ENCODE assay signal across 8 cellular contexts in the genomic region with DNA sequence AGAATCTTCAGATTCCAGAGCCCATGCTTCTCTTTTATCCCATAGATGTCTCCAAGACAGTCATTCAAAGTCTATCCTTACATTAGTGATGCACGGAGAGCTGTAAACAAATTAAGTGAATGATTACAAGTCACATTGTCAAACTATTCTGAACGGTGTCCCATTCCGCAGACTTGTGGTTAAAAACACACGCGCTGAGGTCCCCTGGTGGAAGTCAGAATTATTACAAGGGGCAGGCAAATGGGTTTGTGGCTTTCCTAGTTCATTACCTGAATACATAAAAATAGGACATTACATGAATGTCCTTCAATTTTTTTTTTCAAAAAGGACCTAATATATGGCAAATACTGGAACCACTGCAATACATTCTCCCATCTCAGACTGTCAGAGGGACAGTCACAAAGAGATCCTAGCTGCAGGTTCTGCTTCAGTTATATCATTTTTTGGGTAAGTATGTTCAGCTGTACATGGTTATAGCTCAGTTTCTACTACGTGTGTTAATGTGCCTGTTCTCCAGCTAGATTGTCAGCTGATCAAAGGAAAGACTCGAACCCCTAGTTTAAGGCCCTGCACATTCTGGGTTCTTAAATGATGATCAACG. TPM values are rescaled to one million over a fixed set of nuclear protein-coding genes. Genes with fewer than 3 reads are reported as not detected.
DNase-seq lines count a peak whose midpoint lies in the region; ATAC-seq and TF ChIP-seq lines count a peak whose summit lies in the region.

No MANE protein-coding gene starts in this region.

- H3K9me3 Mint-ChIP-seq in activated naive CD4-positive, alpha-beta T cell treated with anti-CD3 and anti-CD28 coated beads, Interleukin-2, amount 50 U/mL, for 72 hours: no peaks in the 10 kb centered on the region

- H3K9me3 ChIP-seq in PC-3 (ENCODE audit: low read length) (no peaks in the 10 kb centered on the region), heart right ventricle (no peaks in the 10 kb centered on the region)

- BruUV-seq in PC-3 (replicated peaks; lab: Mats Ljungman, UMichigan): no TSS peak

- DNase-seq in DMS153 treated with DMSO at 0.1 percent for 48 hours (lab: John Stamatoyannopoulos, UW; ENCODE audit: unreplicated experiment) (peak; percentile 59), HPDE6-E6E7 (ENCODE audit: extremely low spot score) (peak; percentile 49), PC-3 (peak; percentile 78), heart right ventricle (peak in 1 of 2 donors; percentile 51), retina (peak; percentile 78)
- DNase-seq in activated naive CD4-positive, alpha-beta T cell treated with anti-CD3 and anti-CD28 coated beads, Interleukin-2, amount 50 U/mL, for 72 hours (ENCODE audit: low spot score in 2 of 2): peak in 1 of 2 donors; percentile 55

- H3K27me3 ChIP-seq in PC-3 (ENCODE audit: low read length) (no peaks in the 10 kb centered on the region), heart right ventricle (peaks cover 0 to 24% (median 10%) of the 10 kb centered on the region in 7 donors)

- no peaks in the 10 kb centered on the region for H4K20me1 ChIP-seq in PC-3 (ENCODE audit: low read length)

- H3K36me3 ChIP-seq in PC-3 (ENCODE audit: low read depth, low read length) (no peaks in the 10 kb centered on the region), heart right ventricle (no peaks in the 10 kb centered on the region)

- no peaks in the 10 kb centered on the region for H3K9me2 ChIP-seq in PC-3 (replicated peaks; ENCODE audit: low read length)

- no peaks in the 10 kb centered on the region for H3K36me3 Mint-ChIP-seq in activated naive CD4-positive, alpha-beta T cell treated with anti-CD3 and anti-CD28 coated beads, Interleukin-2, amount 50 U/mL, for 72 hours

- POLR2A ChIA-PET in PC-3 (lab: Charles Lee; ENCODE audit: unreplicated experiment): interaction anchor here (0.7 kb wide), 1 partner anchor 185 kb away, joined by 7 read pairs; no protein-coding TSS in a partner anchor

- H3K9ac ChIP-seq in PC-3 (ENCODE audit: low read length): no peak overlapping the region

- H3K27ac ChIP-seq in PC-3 (ENCODE audit: low read length): no peak overlapping the region
- H3K27ac ChIP-seq in heart right ventricle: peak overlapping the region in 1 of 10 donors; percentile 19

- peak overlapping the region; percentile 52 for H3K4me2 ChIP-seq in PC-3 (ENCODE audit: low read length)

- H3K79me2 ChIP-seq in PC-3 (ENCODE audit: low read length): no peaks in the 10 kb centered on the region

- H3K4me1 ChIP-seq in PC-3 (ENCODE audit: insufficient read depth, low read length): no peaks in the 10 kb centered on the region
- peaks cover 0 to 26% (median 16%) of the 10 kb centered on the region in 9 donors for H3K4me1 ChIP-seq in heart right ventricle

- ATAC-seq in GM21360 (IDR thresholded peaks at IDR 0.05; ENCODE audit: unreplicated experiment) (peak; percentile 63), PC-3 (peak; percentile 77), heart right ventricle (peak in 2 of 8 donors; percentile 26 to 44), GM19324 (IDR thresholded peaks at IDR 0.05; ENCODE audit: low FRiP score, unreplicated experiment) (no peak)
- ATAC-seq in activated naive CD4-positive, alpha-beta T cell treated with anti-CD3 and anti-CD28 coated beads, Interleukin-2, amount 50 U/mL, for 72 hours: peak; percentile 58 to 73

- H2AFZ ChIP-seq in PC-3 (ENCODE audit: low read length): peak overlapping the region; percentile 60

- 21% methylated on average over 8 of the region's 8 CpGs for WGBS in heart right ventricle, 2 donors

- CTCF ChIA-PET in PC-3 (lab: Charles Lee): interaction anchor here (0.7 to 4.0 kb wide), 3 partner anchors 12 to 184 kb away, joined by 3 to 35 read pairs (median 4); no protein-coding TSS in a partner anchor

- intact Hi-C loops in PC-3 (cut with micrococcal nuclease): loop anchor here (1.0 to 5.0 kb wide), 3 partner anchors 51 to 184 kb away; partner anchors contain the start of gene STON2
- intact Hi-C loops in heart right ventricle (cut with DNase I): loop anchor here in 7 of 10 donors (1.0 to 10.0 kb wide), 6 partner anchors 181 to 498 kb away; partner anchors contain the start of gene TSHR (in 1 of the 7)

- peak; percentile 92 for TF ChIP-seq CTCF in PC-3 (conservative IDR thresholded peaks at IDR 0.05; ENCODE audit: low read depth, low read length)
- peak; percentile 50 to 88 (median 83) for TF ChIP-seq CTCF in heart right ventricle (IDR thresholded peaks at IDR 0.05)

- H3K4me3 ChIP-seq in PC-3 (ENCODE audit: low read length) (no peak overlapping the region), heart right ventricle (no peak overlapping the region)

- no peak overlapping the region for H3K27ac Mint-ChIP-seq in activated naive CD4-positive, alpha-beta T cell treated with anti-CD3 and anti-CD28 coated beads, Interleukin-2, amount 50 U/mL, for 72 hours

- no peaks in the 10 kb centered on the region for H3F3A ChIP-seq in PC-3 (ENCODE audit: low read length, unreplicated experiment)

RNA-seq across cellular contexts. Expression of gene STON2, which starts 53.1 kb away (rescaled TPM):
- total RNA-seq in PC-3 (2014; rRNA removed) (12.3 and 16.1 TPM in 2 replicates), heart right ventricle (10 to 100 TPM in 1 of 10 donors, 1 to 10 TPM in 9; 3.8 to 14.5 (median 6.2) TPM)
- total RNA-seq in activated naive CD4-positive, alpha-beta T cell treated with anti-CD3 and anti-CD28 coated beads, Interleukin-2, amount 50 U/mL, for 72 hours: under 1 TPM; 0.45 to 0.48 TPM
- 1 to 10 TPM in 1 of 2 donors, under 1 TPM in 1; 0.33 to 2.8 TPM for polyA plus RNA-seq in heart right ventricle
